1 cellular context compared by ENCODE assay signal in the genomic region with DNA sequence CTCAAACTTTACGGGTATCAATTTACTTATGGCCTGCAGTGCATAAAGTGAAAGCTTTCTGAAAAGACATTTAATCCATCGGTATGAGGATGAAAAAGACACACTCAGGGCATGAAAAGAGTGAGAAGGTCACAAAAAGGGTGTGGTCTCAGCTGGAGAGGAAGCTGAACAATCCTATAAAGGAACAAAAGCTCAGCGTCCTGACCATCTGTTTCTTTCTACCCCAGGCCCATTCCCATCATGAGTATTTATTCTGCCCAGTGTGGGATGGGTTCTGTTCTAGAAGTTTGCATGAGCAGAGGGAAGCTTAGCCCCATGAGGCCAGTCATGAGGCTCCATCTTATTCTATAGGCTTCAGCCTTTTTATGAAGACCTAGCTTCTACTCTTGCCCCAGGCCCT.
TF ChIP-seq lines count a peak whose summit lies in the region.

No MANE protein-coding gene starts in this region.

TF ChIP-seq in HepG2, 621 proteins besides CTCF, POLR2A, EP300 and RAD21 (continued from another document):
- TF ChIP-seq ZFP82 (CRISPR knock-in tag; IDR thresholded peaks at IDR 0.05; ENCODE audit: borderline replicate concordance) (no peak), ZNF678 (CRISPR knock-in tag; IDR thresholded peaks at IDR 0.05) (no peak)
TF ChIP-seq in HepG2: peak in this region for 0.
